ENCODE assay signal across 14 cellular contexts in genomic region chrX:129780441-129781105, GRCh38. TPM values are rescaled to one million over a fixed set of nuclear protein-coding genes. Genes with fewer than 3 reads are reported as not detected.
DNase-seq lines count a peak whose midpoint lies in the region; ATAC-seq, FAIRE-seq and TF ChIP-seq lines count a peak whose summit lies in the region.
"Had no signal": no experiment of that assay in that cellular context is flagged by ENCODE, and none has a peak within 500 bp of the region (broad histone marks: within the 10 kb centered on the region; RNA-seq: fewer than 3 reads in every experiment).

No MANE protein-coding gene starts in this region.

- no peaks in the 10 kb centered on the region for H3K27me3 Mint-ChIP-seq in CD4-positive, CD25-positive, alpha-beta regulatory T cell
- no peaks in the 10 kb centered on the region for H3K27me3 Mint-ChIP-seq in activated naive CD8-positive, alpha-beta T cell treated with anti-CD3 and anti-CD28 coated beads for 36 hours
- H3K27me3 Mint-ChIP-seq in natural killer cell (ENCODE audit: low read depth in 2 of 2) = no peaks in the 10 kb centered on the region
- H3K27me3 Mint-ChIP-seq: progenitor cell of endocrine pancreas had no signal

- H3K27ac ChIP-seq in CD4-positive, CD25-positive, alpha-beta regulatory T cell (ENCODE audit: insufficient read depth, low read length, poor library complexity, severe bottlenecking) = peak overlapping the region; percentile 89

- peaks cover 21% of the 10 kb centered on the region for H3K36me3 ChIP-seq in CD4-positive, CD25-positive, alpha-beta regulatory T cell (ENCODE audit: control insufficient read depth, insufficient read depth, low read length)

- intact Hi-C loops in natural killer cell (cut with micrococcal nuclease) = loop anchor here (1.0 to 5.0 kb wide), 4 partner anchors 11 to 387 kb away; partner anchors contain the start of gene AIFM1

- FAIRE-seq in GM12892 (lab: Jason Lieb, UNC) = peak; percentile 61

- no peaks in the 10 kb centered on the region for H3K9me3 ChIP-seq in CD4-positive, CD25-positive, alpha-beta regulatory T cell (ENCODE audit: control insufficient read depth in 2 of 2, low read length in 2 of 2)

- H3K27me3 ChIP-seq in CD4-positive, CD25-positive, alpha-beta regulatory T cell (ENCODE audit: control insufficient read depth, insufficient read depth, low read length) = no peaks in the 10 kb centered on the region

- DNase-seq in CD4-positive, CD25-positive, alpha-beta regulatory T cell = no peak
- DNase-seq in GM12892 (ENCODE audit: insufficient read length) (no peak), natural killer cell (no peak), T-helper 9 cell (no peak), NCI-H1092 treated with DMSO at 0.1 percent for 48 hours (lab: John Stamatoyannopoulos, UW) (no peak), medulla oblongata (ENCODE audit: extremely low spot score) (no peak), HuH-7 (ENCODE audit: low spot score) (no peak)
- no peak for DNase-seq in activated naive CD8-positive, alpha-beta T cell treated with anti-CD3 and anti-CD28 coated beads for 36 hours
- DNase-seq: Calu3, NCI-H345, SHP77 treated with DMSO at 0.1 percent for 48 hours had no signal

- H3K27ac Mint-ChIP-seq in CD4-positive, CD25-positive, alpha-beta regulatory T cell = peak overlapping the region; percentile 74 to 94 (median 92)
- H3K27ac Mint-ChIP-seq in activated naive CD8-positive, alpha-beta T cell treated with anti-CD3 and anti-CD28 coated beads for 36 hours = peak overlapping the region; percentile 89
- H3K27ac Mint-ChIP-seq in natural killer cell = peak overlapping the region; percentile 86 to 98
- H3K27ac Mint-ChIP-seq: brain, progenitor cell of endocrine pancreas had no signal

- H3K4me1 ChIP-seq in CD4-positive, CD25-positive, alpha-beta regulatory T cell (ENCODE audit: control insufficient read depth, insufficient read depth, low read length, poor library complexity, severe bottlenecking) = peaks cover 88% of the 10 kb centered on the region

- TF ChIP-seq CTCF in natural killer cell (IDR thresholded peaks at IDR 0.05) = no peak

- peak; percentile 15; the same call in 1 of the 2 replicates for TF ChIP-seq POLR2A in GM12892 (IDR thresholded peaks at IDR 0.05; ENCODE audit: low read depth, low read length)

- H3K36me3 Mint-ChIP-seq in CD4-positive, CD25-positive, alpha-beta regulatory T cell = peaks cover 31% of the 10 kb centered on the region
- peaks cover 52% of the 10 kb centered on the region for H3K36me3 Mint-ChIP-seq in activated naive CD8-positive, alpha-beta T cell treated with anti-CD3 and anti-CD28 coated beads for 36 hours
- H3K36me3 Mint-ChIP-seq in natural killer cell = peaks cover 9% of the 10 kb centered on the region
- H3K36me3 Mint-ChIP-seq: brain had no signal

- ATAC-seq in CD4-positive, CD25-positive, alpha-beta regulatory T cell (ENCODE audit: low read depth in 2 of 2) = no peak
- ATAC-seq in natural killer cell = no peak

- peak overlapping the region; percentile 95 for H3K4me3 ChIP-seq in CD4-positive, CD25-positive, alpha-beta regulatory T cell (ENCODE audit: low read depth, low read length)

- H3K4me1 Mint-ChIP-seq in CD4-positive, CD25-positive, alpha-beta regulatory T cell = peaks cover 0 to 88% (median 39%) of the 10 kb centered on the region in 4 donors
- peaks cover 47% of the 10 kb centered on the region for H3K4me1 Mint-ChIP-seq in activated naive CD8-positive, alpha-beta T cell treated with anti-CD3 and anti-CD28 coated beads for 36 hours
- H3K4me1 Mint-ChIP-seq in natural killer cell = peaks cover 58 to 62% of the 10 kb centered on the region in 2 donors
- H3K4me1 Mint-ChIP-seq: brain had no signal

- H3K4me3 Mint-ChIP-seq in CD4-positive, CD25-positive, alpha-beta regulatory T cell = peak overlapping the region; percentile 89 to 96 (median 93)
- H3K4me3 Mint-ChIP-seq in activated naive CD8-positive, alpha-beta T cell treated with anti-CD3 and anti-CD28 coated beads for 36 hours = peak overlapping the region; percentile 81
- peak overlapping the region; percentile 67 for H3K4me3 Mint-ChIP-seq in natural killer cell
- H3K4me3 Mint-ChIP-seq: brain had no signal

- peaks cover 0 to 2% (median 0%) of the 10 kb centered on the region in 7 donors for H3K9me3 Mint-ChIP-seq in CD4-positive, CD25-positive, alpha-beta regulatory T cell
- no peaks in the 10 kb centered on the region for H3K9me3 Mint-ChIP-seq in activated naive CD8-positive, alpha-beta T cell treated with anti-CD3 and anti-CD28 coated beads for 36 hours
- no peaks in the 10 kb centered on the region for H3K9me3 Mint-ChIP-seq in natural killer cell

RNA-seq across cellular contexts. Expression of gene SASH3, which starts 0.8 kb away (rescaled TPM):
- 117 TPM for total RNA-seq in CD4-positive, CD25-positive, alpha-beta regulatory T cell
- 100 to 1,000 TPM; 161 to 205 (median 193) TPM for polyA plus RNA-seq in CD4-positive, CD25-positive, alpha-beta regulatory T cell
- 72.6 TPM for polyA plus RNA-seq in GM12892 (2012; ENCODE audit: missing spikeins)
- total RNA-seq in activated naive CD8-positive, alpha-beta T cell treated with anti-CD3 and anti-CD28 coated beads for 36 hours = 100 to 1,000 TPM; 121 to 123 TPM
- 100 to 1,000 TPM; 356 to 403 (median 392) TPM for total RNA-seq in natural killer cell
- total RNA-seq: Calu3, kidney epithelial cell, progenitor cell of endocrine pancreas had no signal

RNA-seq across cellular contexts. Expression of gene XPNPEP2, which starts 41.8 kb away (rescaled TPM):
- 0.99 TPM for total RNA-seq in CD4-positive, CD25-positive, alpha-beta regulatory T cell
- polyA plus RNA-seq in CD4-positive, CD25-positive, alpha-beta regulatory T cell = under 1 TPM; 0.17 to 0.75 (median 0.41) TPM
- polyA plus RNA-seq in GM12892 (2012; ENCODE audit: missing spikeins) = not detected
- total RNA-seq in activated naive CD8-positive, alpha-beta T cell treated with anti-CD3 and anti-CD28 coated beads for 36 hours = under 1 TPM; 0.12 to 0.32 TPM
- 1 to 10 TPM in 2 of 3 donors, under 1 TPM in 1; 0.96 to 2.6 (median 1.6) TPM for total RNA-seq in natural killer cell
- total RNA-seq: Calu3, kidney epithelial cell, progenitor cell of endocrine pancreas had no signal
